In the genomic region with DNA sequence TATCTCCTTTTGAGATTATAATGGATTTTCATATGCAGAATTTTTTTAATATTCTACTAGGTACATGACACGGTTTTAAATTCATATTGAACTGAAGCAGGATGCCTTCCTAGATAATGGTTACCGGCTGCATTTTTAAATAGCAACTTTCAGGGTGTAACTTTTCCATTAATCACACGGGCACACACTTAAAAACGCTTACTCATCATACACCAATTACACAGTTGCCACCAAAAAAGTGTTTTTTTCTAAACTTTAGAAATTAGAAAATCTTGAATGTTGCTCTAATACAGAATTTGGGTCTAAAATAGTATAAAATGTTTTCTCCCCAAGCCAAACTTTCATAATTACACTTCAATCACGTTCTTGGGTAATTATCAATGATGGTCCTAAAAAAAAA, we compare ENCODE assay signal across 1 cellular context.
TF ChIP-seq lines count a peak whose summit lies in the region.

No MANE protein-coding gene starts in this region.

TF ChIP-seq in HepG2, 621 proteins besides CTCF, POLR2A, EP300 and RAD21:
- TF ChIP-seq, protein P1, sequence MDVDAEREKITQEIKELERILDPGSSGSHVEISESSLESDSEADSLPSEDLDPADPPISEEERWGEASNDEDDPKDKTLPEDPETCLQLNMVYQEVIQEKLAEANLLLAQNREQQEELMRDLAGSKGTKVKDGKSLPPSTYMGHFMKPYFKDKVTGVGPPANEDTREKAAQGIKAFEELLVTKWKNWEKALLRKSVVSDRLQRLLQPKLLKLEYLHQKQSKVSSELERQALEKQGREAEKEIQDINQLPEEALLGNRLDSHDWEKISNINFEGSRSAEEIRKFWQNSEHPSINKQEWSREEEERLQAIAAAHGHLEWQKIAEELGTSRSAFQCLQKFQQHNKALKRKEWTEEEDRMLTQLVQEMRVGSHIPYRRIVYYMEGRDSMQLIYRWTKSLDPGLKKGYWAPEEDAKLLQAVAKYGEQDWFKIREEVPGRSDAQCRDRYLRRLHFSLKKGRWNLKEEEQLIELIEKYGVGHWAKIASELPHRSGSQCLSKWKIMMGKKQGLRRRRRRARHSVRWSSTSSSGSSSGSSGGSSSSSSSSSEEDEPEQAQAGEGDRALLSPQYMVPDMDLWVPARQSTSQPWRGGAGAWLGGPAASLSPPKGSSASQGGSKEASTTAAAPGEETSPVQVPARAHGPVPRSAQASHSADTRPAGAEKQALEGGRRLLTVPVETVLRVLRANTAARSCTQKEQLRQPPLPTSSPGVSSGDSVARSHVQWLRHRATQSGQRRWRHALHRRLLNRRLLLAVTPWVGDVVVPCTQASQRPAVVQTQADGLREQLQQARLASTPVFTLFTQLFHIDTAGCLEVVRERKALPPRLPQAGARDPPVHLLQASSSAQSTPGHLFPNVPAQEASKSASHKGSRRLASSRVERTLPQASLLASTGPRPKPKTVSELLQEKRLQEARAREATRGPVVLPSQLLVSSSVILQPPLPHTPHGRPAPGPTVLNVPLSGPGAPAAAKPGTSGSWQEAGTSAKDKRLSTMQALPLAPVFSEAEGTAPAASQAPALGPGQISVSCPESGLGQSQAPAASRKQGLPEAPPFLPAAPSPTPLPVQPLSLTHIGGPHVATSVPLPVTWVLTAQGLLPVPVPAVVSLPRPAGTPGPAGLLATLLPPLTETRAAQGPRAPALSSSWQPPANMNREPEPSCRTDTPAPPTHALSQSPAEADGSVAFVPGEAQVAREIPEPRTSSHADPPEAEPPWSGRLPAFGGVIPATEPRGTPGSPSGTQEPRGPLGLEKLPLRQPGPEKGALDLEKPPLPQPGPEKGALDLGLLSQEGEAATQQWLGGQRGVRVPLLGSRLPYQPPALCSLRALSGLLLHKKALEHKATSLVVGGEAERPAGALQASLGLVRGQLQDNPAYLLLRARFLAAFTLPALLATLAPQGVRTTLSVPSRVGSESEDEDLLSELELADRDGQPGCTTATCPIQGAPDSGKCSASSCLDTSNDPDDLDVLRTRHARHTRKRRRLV (CRISPR knock-in tag; IDR thresholded peaks at IDR 0.05): no peak
- TF ChIP-seq MAFF (IDR thresholded peaks at IDR 0.05; ENCODE audit: low read depth, low read length): peak; percentile 78
- no peak for TF ChIP-seq HOXA9 (CRISPR knock-in tag; IDR thresholded peaks at IDR 0.05; ENCODE audit: borderline replicate concordance)
- TF ChIP-seq MAZ (IDR thresholded peaks at IDR 0.05; ENCODE audit: borderline replicate concordance, low read depth, low read length): no peak
- TF ChIP-seq MAZ (CRISPR knock-in tag; IDR thresholded peaks at IDR 0.05; ENCODE audit: low read depth): no peak
- peak; percentile 68 to 87 for TF ChIP-seq MAFK (conservative IDR thresholded peaks at IDR 0.05 in 1 of 2, IDR thresholded peaks at IDR 0.05 in 1 of 2; ENCODE audit: low read length in 2 of 2)
